Comparison of ENCODE assay signal across 9 cellular contexts in the genomic region with DNA sequence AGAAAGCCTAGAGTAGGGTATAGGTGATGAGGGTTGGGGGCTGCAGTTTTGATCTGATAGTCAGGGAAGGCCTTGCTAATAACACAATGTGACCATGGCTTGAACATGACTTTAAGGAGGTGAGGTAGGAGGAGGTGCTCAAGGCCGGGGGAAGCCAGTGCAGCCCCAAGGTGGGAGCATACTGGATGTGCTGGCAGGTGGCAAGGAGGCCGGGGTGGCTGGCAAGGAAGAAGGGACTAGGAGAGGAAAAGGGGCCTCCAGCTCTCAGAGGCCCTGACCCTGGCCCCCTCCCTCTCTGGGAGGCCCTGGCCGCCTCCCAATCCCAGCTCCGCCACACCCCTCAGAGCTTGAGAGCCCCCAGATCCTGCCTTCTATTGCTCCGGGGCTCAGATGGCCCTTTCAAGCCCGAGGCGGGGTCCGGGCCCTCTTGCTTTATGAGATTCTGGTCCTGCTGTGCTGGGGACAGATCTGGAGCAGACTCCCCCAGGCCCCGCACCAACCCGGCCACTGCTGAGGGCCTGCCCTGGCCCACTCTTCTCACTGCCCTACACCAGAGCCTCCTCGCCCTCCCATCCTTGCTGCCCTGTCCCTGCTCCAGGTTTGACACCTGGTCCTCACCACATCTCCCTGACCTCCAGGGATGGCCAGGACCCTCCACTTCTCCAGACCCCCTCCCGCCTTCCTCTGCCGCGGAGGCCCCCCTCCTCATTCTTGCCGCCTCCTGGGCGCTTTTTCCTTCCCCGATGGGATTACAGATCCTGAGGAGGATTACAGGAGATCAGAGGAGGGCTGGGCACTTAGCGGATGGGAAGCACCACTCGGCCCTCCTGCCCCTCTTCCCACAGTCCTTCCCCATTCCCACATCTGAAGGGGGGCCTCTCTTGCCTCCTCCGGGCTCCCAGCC. TPM values are rescaled to one million over a fixed set of nuclear protein-coding genes. Genes with fewer than 3 reads are reported as not detected.
A peak's percentile ranks its signal among the peaks of the same experiment; 100 is the strongest.
DNase-seq lines count a peak whose midpoint lies in the region; ATAC-seq and TF ChIP-seq lines count a peak whose summit lies in the region.
"Had no signal": no experiment of that assay in that cellular context is flagged by ENCODE, and none has a peak within 500 bp of the region (broad histone marks: within the 10 kb centered on the region; RNA-seq: fewer than 3 reads in every experiment).

No MANE protein-coding gene starts in this region.

- no peak overlapping the region for H3K27ac ChIP-seq in AG04450 (ENCODE audit: low read depth, low read length)
- no peak overlapping the region for H3K27ac ChIP-seq in HUES48 (ENCODE audit: low read depth, low read length)
- H3K27ac ChIP-seq in mammary epithelial cell (ENCODE audit: insufficient read depth, low read depth, low read length): no peak overlapping the region
- no peak overlapping the region for H3K27ac ChIP-seq in muscle layer of duodenum (ENCODE audit: low read length)

- peaks cover 29% of the 10 kb centered on the region for H3K36me3 ChIP-seq in HUES48 (ENCODE audit: control insufficient read depth, insufficient read depth, low read length)
- H3K36me3 ChIP-seq in mammary epithelial cell (ENCODE audit: insufficient read depth, low read length): no peaks in the 10 kb centered on the region
- H3K36me3 ChIP-seq in muscle layer of duodenum (ENCODE audit: control insufficient read depth in 1 of 2, insufficient read depth in 2 of 2, low read length in 2 of 2): peaks cover 7 to 25% of the 10 kb centered on the region in 2 donors

- H3K4me2 ChIP-seq in mammary epithelial cell (ENCODE audit: insufficient read depth, low read depth, low read length): peak overlapping the region; percentile 94

- H4K20me1 ChIP-seq in mammary epithelial cell (ENCODE audit: insufficient read depth, low read length): no peaks in the 10 kb centered on the region

- in situ Hi-C loops in mammary epithelial cell (cut with MboI; ENCODE audit: low sequenced_read_pairs in 2 of 2): no loop called here

- no peak overlapping the region for H2AFZ ChIP-seq in mammary epithelial cell (ENCODE audit: low read depth, low read length)

- dilution Hi-C loops in mammary epithelial cell (cut with HindIII; ENCODE audit: low sequenced_read_pairs): no loop called here

- intact Hi-C loops in mammary epithelial cell (cut with micrococcal nuclease): loop anchor here (10.0 kb wide), 1 partner anchor 449 kb away; a partner anchor contains a TSS

- H3K9me3 ChIP-seq in AG04450 (ENCODE audit: control insufficient read depth, insufficient read depth, low read length): no peaks in the 10 kb centered on the region; the same call in 1 of the 2 replicates
- no peaks in the 10 kb centered on the region for H3K9me3 ChIP-seq in HUES48 (ENCODE audit: control insufficient read depth, insufficient read depth, low read length)
- no peaks in the 10 kb centered on the region for H3K9me3 ChIP-seq in mammary epithelial cell (replicated peaks; ENCODE audit: insufficient read depth, low read length)
- no peaks in the 10 kb centered on the region for H3K9me3 ChIP-seq in muscle layer of duodenum (ENCODE audit: control insufficient read depth in 1 of 2, low read length in 2 of 2)
- H3K9me3 ChIP-seq: adrenal gland had no signal

- H3K4me1 ChIP-seq in HUES48 (ENCODE audit: control insufficient read depth, insufficient read depth, low read length): peaks cover 18% of the 10 kb centered on the region
- peaks cover 32% of the 10 kb centered on the region for H3K4me1 ChIP-seq in mammary epithelial cell (ENCODE audit: insufficient read depth, low read length)
- peaks cover 11 to 39% of the 10 kb centered on the region in 2 donors for H3K4me1 ChIP-seq in muscle layer of duodenum (ENCODE audit: control insufficient read depth in 1 of 2, insufficient read depth in 2 of 2, low read length in 2 of 2)

- no peak for DNase-seq in AG04450 (ENCODE audit: low read depth, low spot score)
- no peak for DNase-seq in mammary epithelial cell
- DNase-seq in NAMALWA (ENCODE audit: low spot score): no peak
- no peak for DNase-seq in COR-L47 (lab: John Stamatoyannopoulos, UW)
- no peak for DNase-seq in NOMO-1 treated with dmso at 0.1 percent for 144 hours (lab: John Stamatoyannopoulos, UW; ENCODE audit: unreplicated experiment)

- CTCF ChIA-PET in AG04450 (lab: Charles Lee): no interaction called here
- CTCF ChIA-PET in mammary epithelial cell (lab: Charles Lee; ENCODE audit: low non-redundant PET): no interaction called here

- H3K9ac ChIP-seq in HUES48 (ENCODE audit: low read depth, low read length): no peak overlapping the region
- peak overlapping the region; percentile 20 for H3K9ac ChIP-seq in mammary epithelial cell (ENCODE audit: insufficient read depth, low read length)

- no TSS peak for BruUV-seq in mammary epithelial cell (replicated peaks; lab: Mats Ljungman, UMichigan)

- H3K79me2 ChIP-seq in mammary epithelial cell (ENCODE audit: insufficient read depth, low read length): peaks cover 30% of the 10 kb centered on the region

- no peak for ATAC-seq in HG02884 (IDR thresholded peaks at IDR 0.05; ENCODE audit: unreplicated experiment)

- TF ChIP-seq CTCF in AG04450 (IDR thresholded peaks at IDR 0.05; ENCODE audit: low read depth, low read length) (no peak), mammary epithelial cell (conservative IDR thresholded peaks at IDR 0.05 in 1 of 2, IDR thresholded peaks at IDR 0.05 in 1 of 2; ENCODE audit: extremely low read depth in 1 of 2, insufficient read depth in 1 of 2, low read depth in 1 of 2, low read length in 2 of 2) (no peak)

- H3K4me3 ChIP-seq in AG04450 (ENCODE audit: low read depth, low read length) (peak overlapping the region; percentile 72), HUES48 (ENCODE audit: low read depth, low read length) (peak overlapping the region; percentile 85), mammary epithelial cell (replicated peaks in 1 of 3; ENCODE audit: insufficient read depth in 1 of 3, low read depth in 2 of 3, low read length in 3 of 3) (peak overlapping the region; percentile 28 to 90 (median 88)), muscle layer of duodenum (ENCODE audit: low read depth in 1 of 2, low read length in 2 of 2) (peak overlapping the region; percentile 7 to 39)

- WGBS in mammary epithelial cell (ENCODE audit: low coverage, missing lambda C conversion rate): 70% methylated on average over 7 of the region's 20 CpGs

- no peaks in the 10 kb centered on the region for H3K27me3 ChIP-seq in AG04450 (ENCODE audit: control insufficient read depth, insufficient read depth, low read length)
- peaks cover 7% of the 10 kb centered on the region; the same call in 1 of the 2 replicates for H3K27me3 ChIP-seq in HUES48 (ENCODE audit: control insufficient read depth, insufficient read depth, low read length)
- no peaks in the 10 kb centered on the region for H3K27me3 ChIP-seq in mammary epithelial cell (ENCODE audit: insufficient read depth, low read length)
- H3K27me3 ChIP-seq in muscle layer of duodenum (ENCODE audit: low read depth, low read length): no peaks in the 10 kb centered on the region
- H3K27me3 ChIP-seq: adrenal gland had no signal

- POLR2A ChIA-PET in AG04450 (lab: Yijun Ruan, JAX): no interaction called here

RNA-seq across cellular contexts. Expression of a gene that starts 1.8 kb away (rescaled TPM):
- polyA plus RNA-seq in AG04450 (2011; rRNA removed) (6.4 and 8.6 TPM in 2 replicates), mammary epithelial cell (20.1 TPM)
- polyA minus RNA-seq in AG04450 (2011; rRNA and poly(A)+ RNA removed): 9.9 and 10.8 TPM in 2 replicates
- 10 to 100 TPM; 28.8 to 79.6 TPM for total RNA-seq in mammary epithelial cell
- 20.6 TPM for polyA minus RNA-seq in mammary epithelial cell

RNA-seq across cellular contexts. Expression of a gene that starts 4.6 kb away (rescaled TPM):
- polyA plus RNA-seq in AG04450 (2011; rRNA removed) (11.7 and 17.2 TPM in 2 replicates), mammary epithelial cell (46.2 TPM)
- polyA minus RNA-seq in AG04450 (2011; rRNA and poly(A)+ RNA removed): 12.9 and 16.1 TPM in 2 replicates
- total RNA-seq in mammary epithelial cell: 10 to 100 TPM; 19.2 to 45.9 TPM
- polyA minus RNA-seq in mammary epithelial cell: 40.9 TPM

RNA-seq across cellular contexts. Expression of a gene that starts 19.9 kb away (rescaled TPM):
- polyA plus RNA-seq in AG04450 (2011; rRNA removed) (not detected in 2 replicates), mammary epithelial cell (not detected)
- polyA minus RNA-seq in AG04450 (2011; rRNA and poly(A)+ RNA removed): not detected in 2 replicates
- not detected for total RNA-seq in mammary epithelial cell
- polyA minus RNA-seq in mammary epithelial cell: not detected
- total RNA-seq: adrenal gland had no signal
- polyA plus RNA-seq: adrenal gland had no signal

RNA-seq across cellular contexts. Expression of a gene that starts 20.5 kb away (rescaled TPM):
- polyA plus RNA-seq in AG04450 (2011; rRNA removed): 55.3 and 75.7 TPM in 2 replicates
- polyA minus RNA-seq in AG04450 (2011; rRNA and poly(A)+ RNA removed): 40.0 and 51.4 TPM in 2 replicates
- total RNA-seq in mammary epithelial cell: 10 to 100 TPM; 34.5 to 36.2 TPM
- polyA plus RNA-seq in mammary epithelial cell: 61.3 TPM
- 10.2 TPM for polyA minus RNA-seq in mammary epithelial cell

RNA-seq across cellular contexts. Expression of a gene that starts 34.3 kb away (rescaled TPM):
- polyA plus RNA-seq in AG04450 (2011; rRNA removed) (14.7 and 22.5 TPM in 2 replicates), mammary epithelial cell (118 TPM)
- polyA minus RNA-seq in AG04450 (2011; rRNA and poly(A)+ RNA removed): 2.7 and 4.6 TPM in 2 replicates
- total RNA-seq in mammary epithelial cell: 10 to 100 TPM; 55.3 to 69.4 TPM
- 5.5 TPM for polyA minus RNA-seq in mammary epithelial cell

Comparison
In these comparisons a context has a peak if more than half of its experiments do, and no peak if none do; other contexts are left out.
1. H3K4me3 ChIP-seq: peak in every context shown above with its lines; median percentile 88 in mammary epithelial cell; 85 in HUES48; 72 in AG04450; 23 in muscle layer of duodenum.